In genomic region chr9:36759976-36760375, GRCh38 we compare ENCODE assay signal across 30 cellular contexts.
"Had no signal": no experiment of that assay in that cellular context is flagged by ENCODE, and none has a peak within 500 bp of the region (broad histone marks: within the 10 kb centered on the region; RNA-seq: fewer than 3 reads in every experiment).

No MANE protein-coding gene starts in this region.

- H3K4me3 Mint-ChIP-seq: activated naive CD4-positive, alpha-beta T cell treated with anti-CD3 and anti-CD28 coated beads for 36 hours; activated naive CD4-positive, alpha-beta T cell treated with anti-CD3 and anti-CD28 coated beads, Interleukin-2, amount 10 ng/mL, durations not matched to agents 7 days and 5 days; activated naive CD8-positive, alpha-beta T cell; activated naive CD8-positive, alpha-beta T cell treated with anti-CD3 and anti-CD28 coated beads for 36 hours; activated naive CD8-positive, alpha-beta T cell treated with anti-CD3 and anti-CD28 coated beads, Interleukin-2, amount 10 ng/mL, durations not matched to agents 7 days and 5 days; activated naive CD8-positive, alpha-beta T cell treated with anti-CD3 and anti-CD28 coated beads, Interleukin-2, amount 50 U/mL, for 24 hours; activated T-cell treated with anti-CD3 and anti-CD28 coated beads, Interleukin-2, amount 50 U/mL, for 24 hours; activated T-cell treated with anti-CD3 and anti-CD28 coated beads, Interleukin-2, amount 50 U/mL, for 4 hours; activated T-cell treated with anti-CD3 and anti-CD28 coated beads, Interleukin-2, amount 50 U/mL, for 72 hours; activated T-helper 1 cell treated with anti-CD3 and anti-CD28 coated beads, Interleukin-12 subunit alpha, Interleukin-12 subunit beta, Interleukin-2, Interleukin-4 antibody, amounts not matched to agents 30 ng/mL and 10 ng/mL and 1 ng/mL, durations not matched to agents 14 hours and 24 hours and 36 hours; activated T-helper 17 cell treated with anti-CD3 and anti-CD28 coated beads, Interleukin-2, amount 50 U/mL, for 72 hours; brain; central memory CD8-positive, alpha-beta T cell had no signal

- DNase-seq: activated effector memory CD4-positive, alpha-beta T cell treated with anti-CD3 and anti-CD28 coated beads, Interleukin-2, amount 50 U/mL, for 16 hours; activated effector memory CD4-positive, alpha-beta T cell treated with Interleukin-2 at 50 U/mL for 16 hours; activated gamma-delta T cell; activated gamma-delta T cell treated with Interleukin-2 at 50 U/mL for 16 hours; activated naive CD4-positive, alpha-beta T cell; activated naive CD4-positive, alpha-beta T cell treated with anti-CD3 and anti-CD28 coated beads for 36 hours; activated naive CD4-positive, alpha-beta T cell treated with anti-CD3 and anti-CD28 coated beads, Interleukin-2, amount 10 ng/mL, durations not matched to agents 7 days and 5 days; activated naive CD4-positive, alpha-beta T cell treated with anti-CD3 and anti-CD28 coated beads, Interleukin-2, amount 50 U/mL, for 16 hours; activated naive CD4-positive, alpha-beta T cell treated with Interleukin-2 at 50 U/mL for 16 hours; activated naive CD8-positive, alpha-beta T cell treated with anti-CD3 and anti-CD28 coated beads for 36 hours; activated naive CD8-positive, alpha-beta T cell treated with anti-CD3 and anti-CD28 coated beads, Interleukin-2, amount 10 ng/mL, durations not matched to agents 7 days and 5 days; activated naive CD8-positive, alpha-beta T cell treated with anti-CD3 and anti-CD28 coated beads, Interleukin-2, amount 50 U/mL, for 24 hours; activated T-cell treated with anti-CD3 and anti-CD28 coated beads, Interleukin-2, amount 50 U/mL, for 1 hour; activated T-cell treated with anti-CD3 and anti-CD28 coated beads, Interleukin-2, amount 50 U/mL, for 24 hours; activated T-cell treated with anti-CD3 and anti-CD28 coated beads, Interleukin-2, amount 50 U/mL, for 4 hours; activated T-cell treated with anti-CD3 and anti-CD28 coated beads, Interleukin-2, amount 50 U/mL, for 48 hours; activated T-cell treated with anti-CD3 and anti-CD28 coated beads, Interleukin-2, amount 50 U/mL, for 72 hours; amniotic stem cell; amygdala; anterior cingulate cortex; body of pancreas; brain microvascular endothelial cell; central memory CD4-positive, alpha-beta T cell; cerebellar nuclear complex had no signal

- H3K4me1 Mint-ChIP-seq: activated naive CD4-positive, alpha-beta T cell treated with anti-CD3 and anti-CD28 coated beads, Interleukin-2, amount 10 ng/mL, durations not matched to agents 7 days and 5 days; activated naive CD8-positive, alpha-beta T cell treated with anti-CD3 and anti-CD28 coated beads for 36 hours; activated naive CD8-positive, alpha-beta T cell treated with anti-CD3 and anti-CD28 coated beads, Interleukin-2, amount 10 ng/mL, durations not matched to agents 7 days and 5 days; activated naive CD8-positive, alpha-beta T cell treated with anti-CD3 and anti-CD28 coated beads, Interleukin-2, amount 50 U/mL, for 24 hours; activated T-helper 17 cell treated with anti-CD3 and anti-CD28 coated beads, Interleukin-2, amount 50 U/mL, for 72 hours; central memory CD8-positive, alpha-beta T cell had no signal

- H3K36me3 Mint-ChIP-seq: activated naive CD4-positive, alpha-beta T cell treated with anti-CD3 and anti-CD28 coated beads, Interleukin-2, amount 10 ng/mL, durations not matched to agents 7 days and 5 days; activated naive CD8-positive, alpha-beta T cell; activated naive CD8-positive, alpha-beta T cell treated with anti-CD3 and anti-CD28 coated beads for 36 hours; activated naive CD8-positive, alpha-beta T cell treated with anti-CD3 and anti-CD28 coated beads, Interleukin-2, amount 10 ng/mL, durations not matched to agents 7 days and 5 days; brain had no signal

- H3K27ac Mint-ChIP-seq: activated naive CD4-positive, alpha-beta T cell treated with anti-CD3 and anti-CD28 coated beads for 36 hours; activated naive CD4-positive, alpha-beta T cell treated with anti-CD3 and anti-CD28 coated beads, Interleukin-2, amount 10 ng/mL, durations not matched to agents 7 days and 5 days; activated naive CD8-positive, alpha-beta T cell; activated naive CD8-positive, alpha-beta T cell treated with anti-CD3 and anti-CD28 coated beads for 36 hours; activated naive CD8-positive, alpha-beta T cell treated with anti-CD3 and anti-CD28 coated beads, Interleukin-2, amount 10 ng/mL, durations not matched to agents 7 days and 5 days; activated naive CD8-positive, alpha-beta T cell treated with anti-CD3 and anti-CD28 coated beads, Interleukin-2, amount 50 U/mL, for 24 hours; activated T-cell treated with anti-CD3 and anti-CD28 coated beads, Interleukin-2, amount 50 U/mL, for 24 hours; activated T-cell treated with anti-CD3 and anti-CD28 coated beads, Interleukin-2, amount 50 U/mL, for 72 hours; activated T-helper 1 cell treated with anti-CD3 and anti-CD28 coated beads, Interleukin-12 subunit alpha, Interleukin-12 subunit beta, Interleukin-2, Interleukin-4 antibody, amounts not matched to agents 30 ng/mL and 10 ng/mL and 1 ng/mL, durations not matched to agents 14 hours and 24 hours and 36 hours; activated T-helper 17 cell treated with anti-CD3 and anti-CD28 coated beads, Interleukin-2, amount 50 U/mL, for 72 hours; activated T-helper 2 cell treated with anti-CD3 and anti-CD28 coated beads, Interferon-gamma antibody, Interleukin-2, Interleukin-4, amounts not matched to agents 10 μg/mL and 5 μg/mL and 100 μg/mL, durations not matched to agents 14 hours and 24 hours and 36 hours had no signal

- H3K9me3 Mint-ChIP-seq: activated naive CD4-positive, alpha-beta T cell treated with anti-CD3 and anti-CD28 coated beads for 36 hours; activated naive CD4-positive, alpha-beta T cell treated with anti-CD3 and anti-CD28 coated beads, Interleukin-2, amount 10 ng/mL, durations not matched to agents 7 days and 5 days; activated naive CD8-positive, alpha-beta T cell treated with anti-CD3 and anti-CD28 coated beads for 36 hours; activated naive CD8-positive, alpha-beta T cell treated with anti-CD3 and anti-CD28 coated beads, Interleukin-2, amount 10 ng/mL, durations not matched to agents 7 days and 5 days; activated naive CD8-positive, alpha-beta T cell treated with anti-CD3 and anti-CD28 coated beads, Interleukin-2, amount 50 U/mL, for 24 hours; activated T-cell treated with anti-CD3 and anti-CD28 coated beads, Interleukin-2, amount 50 U/mL, for 24 hours; activated T-cell treated with anti-CD3 and anti-CD28 coated beads, Interleukin-2, amount 50 U/mL, for 4 hours; activated T-cell treated with anti-CD3 and anti-CD28 coated beads, Interleukin-2, amount 50 U/mL, for 72 hours; activated T-helper 1 cell treated with anti-CD3 and anti-CD28 coated beads, Interleukin-12 subunit alpha, Interleukin-12 subunit beta, Interleukin-2, Interleukin-4 antibody, amounts not matched to agents 30 ng/mL and 10 ng/mL and 1 ng/mL, durations not matched to agents 14 hours and 24 hours and 36 hours; activated T-helper 17 cell treated with anti-CD3 and anti-CD28 coated beads, Interleukin-2, amount 50 U/mL, for 72 hours; activated T-helper 2 cell treated with anti-CD3 and anti-CD28 coated beads, Interferon-gamma antibody, Interleukin-2, Interleukin-4, amounts not matched to agents 10 μg/mL and 5 μg/mL and 100 μg/mL, durations not matched to agents 14 hours and 24 hours and 36 hours; brain; central memory CD8-positive, alpha-beta T cell had no signal

- ATAC-seq: activated naive CD8-positive, alpha-beta T cell treated with anti-CD3 and anti-CD28 coated beads, Interleukin-2, amount 50 U/mL, for 24 hours; activated T-cell treated with anti-CD3 and anti-CD28 coated beads, Interleukin-2, amount 50 U/mL, for 4 hours; activated T-cell treated with anti-CD3 and anti-CD28 coated beads, Interleukin-2, amount 50 U/mL, for 72 hours; activated T-helper 17 cell treated with anti-CD3 and anti-CD28 coated beads, Interleukin-2, amount 50 U/mL, for 72 hours; body of pancreas had no signal
